In genomic region chr1:118290571-118290970, GRCh38 we compare ENCODE assay signal across 23 cellular contexts.
DNase-seq lines count a peak whose midpoint lies in the region; ATAC-seq, FAIRE-seq and TF ChIP-seq lines count a peak whose summit lies in the region.
"Had no signal": no experiment of that assay in that cellular context is flagged by ENCODE, and none has a peak within 500 bp of the region (broad histone marks: within the 10 kb centered on the region; RNA-seq: fewer than 3 reads in every experiment).

No MANE protein-coding gene starts in this region.

- no peaks in the 10 kb centered on the region for H3K36me3 ChIP-seq in heart right ventricle
- no peaks in the 10 kb centered on the region for H3K36me3 ChIP-seq in esophagus squamous epithelium
- no peaks in the 10 kb centered on the region for H3K36me3 ChIP-seq in psoas muscle (ENCODE audit: insufficient read depth in 1 of 2, low read depth in 1 of 2)
- H3K36me3 ChIP-seq: BLaER1 treated with 17β-estradiol and CSF1 and Interleukin-3, amounts not matched to agents 10 nM and 100 nM had no signal

- peak; percentile 13 for ATAC-seq in left ventricle myocardium superior
- no peak for ATAC-seq in heart right ventricle
- peak; percentile 84 to 92 (median 86) for ATAC-seq in psoas muscle
- no peak for ATAC-seq in GM18909 (IDR thresholded peaks at IDR 0.05; ENCODE audit: poor library complexity, unreplicated experiment)
- ATAC-seq: Right ventricle myocardium inferior had no signal

- no peak for FAIRE-seq in frontal cortex (lab: Jason Lieb, UNC)
- FAIRE-seq: GM12891, H1, HTR-8/SVneo had no signal

- DNase-seq in left ventricle myocardium superior, result no peak
- DNase-seq in heart right ventricle, result no peak
- DNase-seq in esophagus squamous epithelium (lab: John Stamatoyannopoulos, UW), result no peak
- peak; percentile 53 to 78 for DNase-seq in psoas muscle
- no peak for DNase-seq in LoVo (ENCODE audit: low spot score)
- DNase-seq in frontal cortex (ENCODE audit: low spot score in 2 of 2), result no peak
- DNase-seq in mesenteric fat pad (ENCODE audit: low spot score), result no peak
- DNase-seq: ACHN; CD4-positive, alpha-beta memory T cell; DND-41; KG1; NCI-H1694; NCI-H2081; NCI-H2171; NCI-H524 treated with DMSO at 0.1 percent for 48 hours; OCI-M1 had no signal

- 80 to 87% methylated on average over 6 of the region's 6 CpGs for WGBS in heart right ventricle, 2 donors
- 57 to 77% methylated on average over 5 to 6 of the region's 6 CpGs for WGBS in esophagus squamous epithelium, 2 donors
- WGBS in psoas muscle, 3 donors, result 26 to 49% (median 31%) methylated on average over 6 of the region's 6 CpGs

- peaks cover 0 to 16% (median 0%) of the 10 kb centered on the region in 9 donors for H3K4me1 ChIP-seq in heart right ventricle
- H3K4me1 ChIP-seq in esophagus squamous epithelium, result peaks cover 0 to 21% (median 6%) of the 10 kb centered on the region in 3 donors
- peaks cover 54% of the 10 kb centered on the region for H3K4me1 ChIP-seq in psoas muscle
- H3K4me1 ChIP-seq: BLaER1 treated with 17β-estradiol and CSF1 and Interleukin-3, amounts not matched to agents 10 nM and 100 nM had no signal

- H3K27me3 ChIP-seq in heart right ventricle, result no peaks in the 10 kb centered on the region
- H3K27me3 ChIP-seq in esophagus squamous epithelium, result no peaks in the 10 kb centered on the region
- H3K27me3 ChIP-seq in psoas muscle (ENCODE audit: insufficient read depth in 3 of 3, low read length in 2 of 3), result no peaks in the 10 kb centered on the region

- intact Hi-C loops in left ventricle myocardium superior (cut with micrococcal nuclease) (no loop called here), heart right ventricle (cut with DNase I) (no loop called here), esophagus squamous epithelium (cut with DNase I) (no loop called here), psoas muscle (cut with DNase I) (loop anchor here (5.0 to 10.0 kb wide), 3 partner anchors 654 to 697 kb away; partner anchors contain the start of gene TBX15 (in 2 of the 2))

- TF ChIP-seq POLR2A in esophagus squamous epithelium (IDR thresholded peaks at IDR 0.05), result no peak

- H3K4me3 ChIP-seq in heart right ventricle (no peak overlapping the region), esophagus squamous epithelium (no peak overlapping the region), psoas muscle (no peak overlapping the region)
- H3K4me3 ChIP-seq: BLaER1 treated with 17β-estradiol and CSF1 and Interleukin-3, amounts not matched to agents 10 nM and 100 nM had no signal

- TF ChIP-seq CTCF in heart right ventricle (IDR thresholded peaks at IDR 0.05) (no peak), esophagus squamous epithelium (IDR thresholded peaks at IDR 0.05) (no peak), psoas muscle (IDR thresholded peaks at IDR 0.05) (no peak)

- H3K9me3 ChIP-seq in heart right ventricle, result no peaks in the 10 kb centered on the region
- H3K9me3 ChIP-seq in esophagus squamous epithelium, result no peaks in the 10 kb centered on the region
- no peaks in the 10 kb centered on the region for H3K9me3 ChIP-seq in psoas muscle
- H3K9me3 ChIP-seq: BLaER1 treated with 17β-estradiol and CSF1 and Interleukin-3, amounts not matched to agents 10 nM and 100 nM had no signal

- H3K27ac ChIP-seq in heart right ventricle, result no peak overlapping the region
- H3K27ac ChIP-seq in esophagus squamous epithelium, result peak overlapping the region; percentile 35 to 58 (median 48)
- peak overlapping the region; percentile 90 for H3K27ac ChIP-seq in psoas muscle
- H3K27ac ChIP-seq: 22Rv1; BLaER1 treated with 17β-estradiol and CSF1 and Interleukin-3, amounts not matched to agents 10 nM and 100 nM had no signal

Comparison
In these comparisons a context has a peak if more than half of its experiments do, and no peak if none do; other contexts are left out.
1. ATAC-seq: peak in left ventricle myocardium superior (single experiment) and psoas muscle (4 of 4); none in heart right ventricle (0 of 8) and GM18909 (single experiment).
2. DNase-seq: peak in psoas muscle (2 of 2); none in left ventricle myocardium superior (single experiment), heart right ventricle (0 of 2), esophagus squamous epithelium (single experiment), LoVo (single experiment), frontal cortex (0 of 2) and mesenteric fat pad (single experiment).
3. H3K27ac ChIP-seq: peak in esophagus squamous epithelium (4 of 4) and psoas muscle (single experiment); none in heart right ventricle (0 of 10).
4. intact Hi-C loops: an anchor here in psoas muscle (5.0 to 10.0 kb wide); none called in left ventricle myocardium superior, heart right ventricle and esophagus squamous epithelium.